In the genomic region with DNA sequence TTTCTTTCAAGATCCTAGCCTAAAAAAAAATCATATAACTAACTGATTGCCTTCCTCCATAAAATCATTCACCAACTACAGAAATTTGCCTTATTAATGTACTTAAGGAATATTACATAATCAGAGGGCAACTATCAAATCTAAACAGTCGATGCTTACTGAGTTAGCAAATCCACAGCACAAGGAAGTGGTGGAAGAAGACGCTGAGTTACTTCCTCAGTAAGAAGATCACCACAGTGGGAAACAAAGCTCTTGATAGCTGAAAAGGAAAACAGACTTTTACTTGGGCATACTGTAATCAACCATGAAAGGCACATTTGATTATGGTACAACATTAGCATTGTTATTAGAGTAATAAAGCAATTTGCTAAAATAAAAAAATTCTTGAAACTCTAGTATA, we compare ENCODE assay signal across 18 cellular contexts. TPM values are rescaled to one million over a fixed set of nuclear protein-coding genes. Genes with fewer than 3 reads are reported as not detected.
DNase-seq lines count a peak whose midpoint lies in the region; ATAC-seq and TF ChIP-seq lines count a peak whose summit lies in the region.
"Had no signal": no experiment of that assay in that cellular context is flagged by ENCODE, and none has a peak within 500 bp of the region (broad histone marks: within the 10 kb centered on the region; RNA-seq: fewer than 3 reads in every experiment).

No MANE protein-coding gene starts in this region.

- POLR2A ChIA-PET in CD8-positive, alpha-beta T cell (lab: Charles Lee), result no interaction called here

- intact Hi-C loops in CD8-positive, alpha-beta T cell (cut with DNase I, micrococcal nuclease), result no loop called here

- H3K27ac Mint-ChIP-seq in CD8-positive, alpha-beta T cell, result peak overlapping the region; percentile 71
- peak overlapping the region; percentile 67 for H3K27ac Mint-ChIP-seq in T-helper 17 cell
- peak overlapping the region in 5 of 6 donors; percentile 15 to 57 (median 29) for H3K27ac Mint-ChIP-seq in immature natural killer cell
- H3K27ac Mint-ChIP-seq: GM23338, mesothelial cell of epicardium had no signal

- H3K4me1 ChIP-seq in CD8-positive, alpha-beta T cell (ENCODE audit: insufficient read depth, low read length), result no peaks in the 10 kb centered on the region
- H3K4me1 ChIP-seq: adrenal gland, gastrocnemius medialis, prostate gland had no signal

- CTCF ChIA-PET in CD8-positive, alpha-beta T cell (lab: Charles Lee), result interaction anchor here (0.9 kb wide), 1 partner anchor 12 kb away, joined by 3 read pairs; no protein-coding TSS in a partner anchor

- ATAC-seq in CD8-positive, alpha-beta T cell, result no peak
- no peak for ATAC-seq in T-helper 17 cell
- ATAC-seq in stimulated activated naive CD8-positive, alpha-beta T cell treated with anti-CD3 and anti-CD28 coated beads, Interleukin-15, Interleukin-2, amounts not matched to agents 100 U/mL and 50 U/mL, for 24 hours, result no peak
- ATAC-seq: gastrocnemius medialis, GM23338, left cardiac atrium had no signal

- no peak overlapping the region for H3K27ac ChIP-seq in CD8-positive, alpha-beta T cell (ENCODE audit: low read depth, low read length)
- H3K27ac ChIP-seq: adrenal gland, gastrocnemius medialis, prostate gland, thoracic aorta had no signal

- H3K9me3 ChIP-seq in CD8-positive, alpha-beta T cell (ENCODE audit: low read length), result no peaks in the 10 kb centered on the region
- no peaks in the 10 kb centered on the region for H3K9me3 ChIP-seq in T-helper 17 cell (ENCODE audit: control insufficient read depth, low read length, poor library complexity, severe bottlenecking)
- H3K9me3 ChIP-seq: adrenal gland, gastrocnemius medialis, prostate gland, thoracic aorta had no signal

- no peak overlapping the region for H3K4me3 Mint-ChIP-seq in CD8-positive, alpha-beta T cell
- H3K4me3 Mint-ChIP-seq in T-helper 17 cell, result no peak overlapping the region
- H3K4me3 Mint-ChIP-seq in immature natural killer cell, result no peak overlapping the region
- H3K4me3 Mint-ChIP-seq: GM23338, mesothelial cell of epicardium had no signal

- H3K4me3 ChIP-seq in CD8-positive, alpha-beta T cell (ENCODE audit: low read depth, low read length), result no peak overlapping the region
- H3K4me3 ChIP-seq: adrenal gland, gastrocnemius medialis, GM23338, prostate gland, thoracic aorta had no signal

- no peak for TF ChIP-seq CTCF in CD8-positive, alpha-beta T cell (IDR thresholded peaks at IDR 0.05)

- DNase-seq in CD8-positive, alpha-beta T cell, result no peak
- DNase-seq in Kasumi-1 (lab: John Stamatoyannopoulos, UW) (peak; percentile 51 to 60), T-helper 17 cell (no peak), immature natural killer cell (no peak), NCI-H2107 treated with DMSO at 0.1 percent for 48 hours (lab: John Stamatoyannopoulos, UW; ENCODE audit: unreplicated experiment) (no peak), NCI-H1417 (lab: John Stamatoyannopoulos, UW) (no peak), NCI-H1092 (lab: John Stamatoyannopoulos, UW) (no peak)
- no peak for DNase-seq in stimulated activated naive CD8-positive, alpha-beta T cell treated with anti-CD3 and anti-CD28 coated beads, Interleukin-15, Interleukin-2, amounts not matched to agents 100 U/mL and 50 U/mL, for 24 hours
- DNase-seq: activated CD4-positive, alpha-beta T cell treated with anti-CD3 and anti-CD28 coated beads, Interleukin-2, amount 50 U/mL, for 1 hour; adrenal gland; gastrocnemius medialis; left cardiac atrium; NCI-H187 treated with DMSO at 0.1 percent for 48 hours; NCI-H510A had no signal

- H3K36me3 ChIP-seq in CD8-positive, alpha-beta T cell (ENCODE audit: insufficient read depth, low read length), result no peaks in the 10 kb centered on the region
- H3K36me3 ChIP-seq: prostate gland had no signal

- no peaks in the 10 kb centered on the region for H3K9me3 Mint-ChIP-seq in CD8-positive, alpha-beta T cell
- no peaks in the 10 kb centered on the region for H3K9me3 Mint-ChIP-seq in immature natural killer cell
- H3K9me3 Mint-ChIP-seq: GM23338, mesothelial cell of epicardium had no signal

- H3K27me3 ChIP-seq in CD8-positive, alpha-beta T cell (ENCODE audit: insufficient read depth, low read length), result no peaks in the 10 kb centered on the region
- H3K27me3 ChIP-seq: adrenal gland, gastrocnemius medialis had no signal

- peaks cover 10% of the 10 kb centered on the region for H3K4me1 Mint-ChIP-seq in CD8-positive, alpha-beta T cell (ENCODE audit: low read depth)
- H3K4me1 Mint-ChIP-seq in T-helper 17 cell (peaks cover 5% of the 10 kb centered on the region), immature natural killer cell (peaks cover 7 to 8% of the 10 kb centered on the region in 2 donors)
- H3K4me1 Mint-ChIP-seq: GM23338, mesothelial cell of epicardium had no signal

- H3K36me3 Mint-ChIP-seq in CD8-positive, alpha-beta T cell, result peaks cover 55% of the 10 kb centered on the region
- H3K36me3 Mint-ChIP-seq in T-helper 17 cell (ENCODE audit: low read depth) (no peaks in the 10 kb centered on the region), immature natural killer cell (peaks cover 12 to 22% (median 18%) of the 10 kb centered on the region in 3 donors)

- no peaks in the 10 kb centered on the region for H3K27me3 Mint-ChIP-seq in CD8-positive, alpha-beta T cell (ENCODE audit: low read depth)
- no peaks in the 10 kb centered on the region for H3K27me3 Mint-ChIP-seq in T-helper 17 cell
- peaks cover 0 to 1% (median 0%) of the 10 kb centered on the region in 3 donors for H3K27me3 Mint-ChIP-seq in immature natural killer cell (ENCODE audit: low read depth in 3 of 3)

RNA-seq across cellular contexts. Expression of gene HEATR5A, which starts 48.7 kb away (rescaled TPM):
- total RNA-seq in CD8-positive, alpha-beta T cell, result 1 to 10 TPM; 3.4 to 3.5 TPM
- 1 to 10 TPM; 7.9 to 8.3 TPM for total RNA-seq in T-helper 17 cell
- polyA plus RNA-seq in immature natural killer cell, result 1 to 10 TPM; 7.7 to 8.9 (median 8.9) TPM

Comparison
In these comparisons a context has a peak if more than half of its experiments do, and no peak if none do; other contexts are left out.
1. DNase-seq: peak in Kasumi-1 (2 of 2); none in CD8-positive, alpha-beta T cell (0 of 7), T-helper 17 cell (0 of 3), immature natural killer cell (0 of 3), NCI-H2107 treated with DMSO at 0.1 percent for 48 hours (single experiment), NCI-H1417 (0 of 3), stimulated activated naive CD8-positive, alpha-beta T cell treated with anti-CD3 and anti-CD28 coated beads, Interleukin-15, Interleukin-2, amounts not matched to agents 100 U/mL and 50 U/mL, for 24 hours (single experiment) and NCI-H1092 (single experiment).
2. Peak in every context shown above with its lines, with median percentiles within 50 percentile points of each other: H3K27ac Mint-ChIP-seq.